ENCODE assay signal across 1 cellular context in the genomic region with DNA sequence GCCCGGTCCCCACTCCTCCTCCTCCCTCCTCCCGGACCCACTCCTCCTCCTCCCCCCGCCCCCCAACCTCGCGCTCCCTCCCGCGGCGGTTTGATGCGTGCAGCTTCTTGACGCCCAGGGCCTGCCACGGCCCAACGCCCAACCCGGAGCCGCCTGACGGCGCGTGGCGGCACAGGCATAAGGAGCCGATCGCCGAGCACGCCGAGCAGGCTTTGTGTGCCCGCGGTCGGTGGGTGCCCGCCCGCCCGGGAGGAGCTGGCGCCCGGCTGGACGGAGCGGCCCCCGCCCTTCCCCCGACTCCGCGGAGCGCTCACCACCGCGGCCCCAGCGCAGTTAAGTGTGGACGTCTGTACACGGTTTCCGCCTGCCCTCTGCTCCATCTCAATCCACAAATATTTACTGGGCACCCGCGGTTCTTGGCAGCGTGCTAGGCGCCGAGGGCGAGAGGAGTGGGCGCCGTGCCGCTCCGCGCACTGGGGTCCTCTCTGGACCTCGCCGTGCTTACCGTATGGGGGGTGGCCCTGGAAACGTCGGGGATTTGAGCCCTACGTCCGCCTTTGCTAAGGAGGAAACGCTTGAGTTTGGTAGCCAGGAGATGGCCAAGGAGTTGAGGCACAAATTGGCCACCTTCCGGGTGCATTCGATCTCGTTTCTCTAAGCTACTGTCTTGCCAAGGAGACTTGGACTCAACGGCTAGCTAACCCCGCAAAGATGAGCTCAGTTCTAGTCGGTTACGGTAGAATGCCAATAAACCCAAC.
A peak's percentile ranks its signal among the peaks of the same experiment; 100 is the strongest.
TF ChIP-seq lines count a peak whose summit lies in the region.

No MANE protein-coding gene starts in this region.

TF ChIP-seq in K562, 482 proteins besides CTCF, POLR2A, EP300 and RAD21 (continued from another document and continues in another):
- TF ChIP-seq, protein P1, sequence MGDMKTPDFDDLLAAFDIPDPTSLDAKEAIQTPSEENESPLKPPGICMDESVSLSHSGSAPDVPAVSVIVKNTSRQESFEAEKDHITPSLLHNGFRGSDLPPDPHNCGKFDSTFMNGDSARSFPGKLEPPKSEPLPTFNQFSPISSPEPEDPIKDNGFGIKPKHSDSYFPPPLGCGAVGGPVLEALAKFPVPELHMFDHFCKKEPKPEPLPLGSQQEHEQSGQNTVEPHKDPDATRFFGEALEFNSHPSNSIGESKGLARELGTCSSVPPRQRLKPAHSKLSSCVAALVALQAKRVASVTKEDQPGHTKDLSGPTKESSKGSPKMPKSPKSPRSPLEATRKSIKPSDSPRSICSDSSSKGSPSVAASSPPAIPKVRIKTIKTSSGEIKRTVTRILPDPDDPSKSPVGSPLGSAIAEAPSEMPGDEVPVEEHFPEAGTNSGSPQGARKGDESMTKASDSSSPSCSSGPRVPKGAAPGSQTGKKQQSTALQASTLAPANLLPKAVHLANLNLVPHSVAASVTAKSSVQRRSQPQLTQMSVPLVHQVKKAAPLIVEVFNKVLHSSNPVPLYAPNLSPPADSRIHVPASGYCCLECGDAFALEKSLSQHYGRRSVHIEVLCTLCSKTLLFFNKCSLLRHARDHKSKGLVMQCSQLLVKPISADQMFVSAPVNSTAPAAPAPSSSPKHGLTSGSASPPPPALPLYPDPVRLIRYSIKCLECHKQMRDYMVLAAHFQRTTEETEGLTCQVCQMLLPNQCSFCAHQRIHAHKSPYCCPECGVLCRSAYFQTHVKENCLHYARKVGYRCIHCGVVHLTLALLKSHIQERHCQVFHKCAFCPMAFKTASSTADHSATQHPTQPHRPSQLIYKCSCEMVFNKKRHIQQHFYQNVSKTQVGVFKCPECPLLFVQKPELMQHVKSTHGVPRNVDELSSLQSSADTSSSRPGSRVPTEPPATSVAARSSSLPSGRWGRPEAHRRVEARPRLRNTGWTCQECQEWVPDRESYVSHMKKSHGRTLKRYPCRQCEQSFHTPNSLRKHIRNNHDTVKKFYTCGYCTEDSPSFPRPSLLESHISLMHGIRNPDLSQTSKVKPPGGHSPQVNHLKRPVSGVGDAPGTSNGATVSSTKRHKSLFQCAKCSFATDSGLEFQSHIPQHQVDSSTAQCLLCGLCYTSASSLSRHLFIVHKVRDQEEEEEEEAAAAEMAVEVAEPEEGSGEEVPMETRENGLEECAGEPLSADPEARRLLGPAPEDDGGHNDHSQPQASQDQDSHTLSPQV (IDR thresholded peaks at IDR 0.05), result 0 out of 2 replicates have a peak, but pooled peaks have one; percentile 16
- TF ChIP-seq PHTF2 (CRISPR knock-in tag; IDR thresholded peaks at IDR 0.05) (no peak), ZNF551 (CRISPR knock-in tag; IDR thresholded peaks at IDR 0.05) (no peak), NFXL1 (CRISPR knock-in tag; IDR thresholded peaks at IDR 0.05) (no peak), HDAC6 (IDR thresholded peaks at IDR 0.05; ENCODE audit: low read depth, low read length) (no peak), CCNT2 (IDR thresholded peaks at IDR 0.05; ENCODE audit: borderline replicate concordance, extremely low read depth, insufficient read length, low read depth, low read length) (peak; percentile 88), MECOM (CRISPR knock-in tag; IDR thresholded peaks at IDR 0.05) (no peak), ZNF121 (CRISPR knock-in tag; conservative IDR thresholded peaks at IDR 0.05) (no peak), GABPB2 (CRISPR knock-in tag; conservative IDR thresholded peaks at IDR 0.05) (no peak), ZNF165 (CRISPR knock-in tag; IDR thresholded peaks at IDR 0.05; ENCODE audit: borderline replicate concordance) (no peak), HIVEP1 (CRISPR knock-in tag; IDR thresholded peaks at IDR 0.05) (no peak), ZNF232 (CRISPR knock-in tag; IDR thresholded peaks at IDR 0.05) (no peak), MTA1 (IDR thresholded peaks at IDR 0.05; ENCODE audit: borderline replicate concordance) (no peak), OTX1 (CRISPR knock-in tag; IDR thresholded peaks at IDR 0.05) (no peak), BRCA1 (IDR thresholded peaks at IDR 0.05) (no peak), BRCA1 (CRISPR knock-in tag; IDR thresholded peaks at IDR 0.05) (no peak), ZNF586 (CRISPR knock-in tag; conservative IDR thresholded peaks at IDR 0.05) (no peak), RBM25 (IDR thresholded peaks at IDR 0.05; ENCODE audit: low read depth, low read length, severe bottlenecking) (peak; percentile 83), PTBP1 (IDR thresholded peaks at IDR 0.05; ENCODE audit: low read depth, low read length) (no peak), ZC3H8 (IDR thresholded peaks at IDR 0.05) (no peak), SOX6 (IDR thresholded peaks at IDR 0.05) (no peak), RAD51 (IDR thresholded peaks at IDR 0.05; ENCODE audit: borderline replicate concordance, low read depth) (peak; percentile 42; the same call in 1 of the 2 replicates), PRPF4 (IDR thresholded peaks at IDR 0.05; ENCODE audit: insufficient read depth, low read depth, low read length, poor library complexity, severe bottlenecking) (no peak), ZFP30 (CRISPR knock-in tag; IDR thresholded peaks at IDR 0.05; ENCODE audit: borderline replicate concordance) (no peak), ZNF431 (CRISPR knock-in tag; IDR thresholded peaks at IDR 0.05) (no peak), SMAD4 (CRISPR knock-in tag; conservative IDR thresholded peaks at IDR 0.05) (0 out of 2 replicates have a peak, but pooled peaks have one; percentile 18), GATAD2B (IDR thresholded peaks at IDR 0.05; ENCODE audit: borderline replicate concordance) (no peak), PTTG1 (tag; IDR thresholded peaks at IDR 0.05; ENCODE audit: low read depth) (no peak), ZNF75A (CRISPR knock-in tag; IDR thresholded peaks at IDR 0.05) (no peak), SNIP1 (IDR thresholded peaks at IDR 0.05; ENCODE audit: low read depth) (no peak), CXXC5 (CRISPR knock-in tag; IDR thresholded peaks at IDR 0.05) (peak; percentile 89), SRSF7 (optimal IDR thresholded peaks at IDR 0.05; ENCODE audit: low read depth, low read length) (no peak), TBP (optimal IDR thresholded peaks at IDR 0.05; ENCODE audit: low read depth, low read length) (peak; percentile 74), SMARCA4 (IDR thresholded peaks at IDR 0.05) (no peak), ATF7 (IDR thresholded peaks at IDR 0.05) (peak; percentile 52), HLTF (IDR thresholded peaks at IDR 0.05) (no peak), NELFE (IDR thresholded peaks at IDR 0.05; ENCODE audit: insufficient read depth, insufficient read length) (no peak), FOXJ3 (CRISPR knock-in tag; IDR thresholded peaks at IDR 0.05) (no peak), HMG20A (CRISPR knock-in tag; conservative IDR thresholded peaks at IDR 0.05) (no peak)
- TF ChIP-seq, protein P2, sequence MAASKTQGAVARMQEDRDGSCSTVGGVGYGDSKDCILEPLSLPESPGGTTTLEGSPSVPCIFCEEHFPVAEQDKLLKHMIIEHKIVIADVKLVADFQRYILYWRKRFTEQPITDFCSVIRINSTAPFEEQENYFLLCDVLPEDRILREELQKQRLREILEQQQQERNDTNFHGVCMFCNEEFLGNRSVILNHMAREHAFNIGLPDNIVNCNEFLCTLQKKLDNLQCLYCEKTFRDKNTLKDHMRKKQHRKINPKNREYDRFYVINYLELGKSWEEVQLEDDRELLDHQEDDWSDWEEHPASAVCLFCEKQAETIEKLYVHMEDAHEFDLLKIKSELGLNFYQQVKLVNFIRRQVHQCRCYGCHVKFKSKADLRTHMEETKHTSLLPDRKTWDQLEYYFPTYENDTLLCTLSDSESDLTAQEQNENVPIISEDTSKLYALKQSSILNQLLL (CRISPR knock-in tag; IDR thresholded peaks at IDR 0.05; ENCODE audit: borderline replicate concordance), result no peak
- TF ChIP-seq, protein P3, sequence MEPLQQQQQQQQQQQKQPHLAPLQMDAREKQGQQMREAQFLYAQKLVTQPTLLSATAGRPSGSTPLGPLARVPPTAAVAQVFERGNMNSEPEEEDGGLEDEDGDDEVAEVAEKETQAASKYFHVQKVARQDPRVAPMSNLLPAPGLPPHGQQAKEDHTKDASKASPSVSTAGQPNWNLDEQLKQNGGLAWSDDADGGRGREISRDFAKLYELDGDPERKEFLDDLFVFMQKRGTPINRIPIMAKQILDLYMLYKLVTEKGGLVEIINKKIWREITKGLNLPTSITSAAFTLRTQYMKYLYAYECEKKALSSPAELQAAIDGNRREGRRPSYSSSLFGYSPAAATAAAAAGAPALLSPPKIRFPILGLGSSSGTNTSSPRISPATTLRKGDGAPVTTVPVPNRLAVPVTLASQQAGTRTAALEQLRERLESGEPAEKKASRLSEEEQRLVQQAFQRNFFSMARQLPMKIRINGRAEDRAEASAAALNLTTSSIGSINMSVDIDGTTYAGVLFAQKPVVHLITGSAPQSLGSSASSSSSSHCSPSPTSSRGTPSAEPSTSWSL (CRISPR knock-in tag; IDR thresholded peaks at IDR 0.05; ENCODE audit: borderline replicate concordance), result no peak
- TF ChIP-seq, protein P4, sequence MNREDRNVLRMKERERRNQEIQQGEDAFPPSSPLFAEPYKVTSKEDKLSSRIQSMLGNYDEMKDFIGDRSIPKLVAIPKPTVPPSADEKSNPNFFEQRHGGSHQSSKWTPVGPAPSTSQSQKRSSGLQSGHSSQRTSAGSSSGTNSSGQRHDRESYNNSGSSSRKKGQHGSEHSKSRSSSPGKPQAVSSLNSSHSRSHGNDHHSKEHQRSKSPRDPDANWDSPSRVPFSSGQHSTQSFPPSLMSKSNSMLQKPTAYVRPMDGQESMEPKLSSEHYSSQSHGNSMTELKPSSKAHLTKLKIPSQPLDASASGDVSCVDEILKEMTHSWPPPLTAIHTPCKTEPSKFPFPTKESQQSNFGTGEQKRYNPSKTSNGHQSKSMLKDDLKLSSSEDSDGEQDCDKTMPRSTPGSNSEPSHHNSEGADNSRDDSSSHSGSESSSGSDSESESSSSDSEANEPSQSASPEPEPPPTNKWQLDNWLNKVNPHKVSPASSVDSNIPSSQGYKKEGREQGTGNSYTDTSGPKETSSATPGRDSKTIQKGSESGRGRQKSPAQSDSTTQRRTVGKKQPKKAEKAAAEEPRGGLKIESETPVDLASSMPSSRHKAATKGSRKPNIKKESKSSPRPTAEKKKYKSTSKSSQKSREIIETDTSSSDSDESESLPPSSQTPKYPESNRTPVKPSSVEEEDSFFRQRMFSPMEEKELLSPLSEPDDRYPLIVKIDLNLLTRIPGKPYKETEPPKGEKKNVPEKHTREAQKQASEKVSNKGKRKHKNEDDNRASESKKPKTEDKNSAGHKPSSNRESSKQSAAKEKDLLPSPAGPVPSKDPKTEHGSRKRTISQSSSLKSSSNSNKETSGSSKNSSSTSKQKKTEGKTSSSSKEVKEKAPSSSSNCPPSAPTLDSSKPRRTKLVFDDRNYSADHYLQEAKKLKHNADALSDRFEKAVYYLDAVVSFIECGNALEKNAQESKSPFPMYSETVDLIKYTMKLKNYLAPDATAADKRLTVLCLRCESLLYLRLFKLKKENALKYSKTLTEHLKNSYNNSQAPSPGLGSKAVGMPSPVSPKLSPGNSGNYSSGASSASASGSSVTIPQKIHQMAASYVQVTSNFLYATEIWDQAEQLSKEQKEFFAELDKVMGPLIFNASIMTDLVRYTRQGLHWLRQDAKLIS (CRISPR knock-in tag; IDR thresholded peaks at IDR 0.05), result no peak
- TF ChIP-seq, protein P5, sequence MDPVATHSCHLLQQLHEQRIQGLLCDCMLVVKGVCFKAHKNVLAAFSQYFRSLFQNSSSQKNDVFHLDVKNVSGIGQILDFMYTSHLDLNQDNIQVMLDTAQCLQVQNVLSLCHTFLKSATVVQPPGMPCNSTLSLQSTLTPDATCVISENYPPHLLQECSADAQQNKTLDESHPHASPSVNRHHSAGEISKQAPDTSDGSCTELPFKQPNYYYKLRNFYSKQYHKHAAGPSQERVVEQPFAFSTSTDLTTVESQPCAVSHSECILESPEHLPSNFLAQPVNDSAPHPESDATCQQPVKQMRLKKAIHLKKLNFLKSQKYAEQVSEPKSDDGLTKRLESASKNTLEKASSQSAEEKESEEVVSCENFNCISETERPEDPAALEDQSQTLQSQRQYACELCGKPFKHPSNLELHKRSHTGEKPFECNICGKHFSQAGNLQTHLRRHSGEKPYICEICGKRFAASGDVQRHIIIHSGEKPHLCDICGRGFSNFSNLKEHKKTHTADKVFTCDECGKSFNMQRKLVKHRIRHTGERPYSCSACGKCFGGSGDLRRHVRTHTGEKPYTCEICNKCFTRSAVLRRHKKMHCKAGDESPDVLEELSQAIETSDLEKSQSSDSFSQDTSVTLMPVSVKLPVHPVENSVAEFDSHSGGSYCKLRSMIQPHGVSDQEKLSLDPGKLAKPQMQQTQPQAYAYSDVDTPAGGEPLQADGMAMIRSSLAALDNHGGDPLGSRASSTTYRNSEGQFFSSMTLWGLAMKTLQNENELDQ (CRISPR knock-in tag; IDR thresholded peaks at IDR 0.05; ENCODE audit: borderline replicate concordance), result no peak
- TF ChIP-seq, protein P6, sequence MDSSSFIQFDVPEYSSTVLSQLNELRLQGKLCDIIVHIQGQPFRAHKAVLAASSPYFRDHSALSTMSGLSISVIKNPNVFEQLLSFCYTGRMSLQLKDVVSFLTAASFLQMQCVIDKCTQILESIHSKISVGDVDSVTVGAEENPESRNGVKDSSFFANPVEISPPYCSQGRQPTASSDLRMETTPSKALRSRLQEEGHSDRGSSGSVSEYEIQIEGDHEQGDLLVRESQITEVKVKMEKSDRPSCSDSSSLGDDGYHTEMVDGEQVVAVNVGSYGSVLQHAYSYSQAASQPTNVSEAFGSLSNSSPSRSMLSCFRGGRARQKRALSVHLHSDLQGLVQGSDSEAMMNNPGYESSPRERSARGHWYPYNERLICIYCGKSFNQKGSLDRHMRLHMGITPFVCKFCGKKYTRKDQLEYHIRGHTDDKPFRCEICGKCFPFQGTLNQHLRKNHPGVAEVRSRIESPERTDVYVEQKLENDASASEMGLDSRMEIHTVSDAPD (CRISPR knock-in tag; IDR thresholded peaks at IDR 0.05), result no peak
- TF ChIP-seq, protein P7, sequence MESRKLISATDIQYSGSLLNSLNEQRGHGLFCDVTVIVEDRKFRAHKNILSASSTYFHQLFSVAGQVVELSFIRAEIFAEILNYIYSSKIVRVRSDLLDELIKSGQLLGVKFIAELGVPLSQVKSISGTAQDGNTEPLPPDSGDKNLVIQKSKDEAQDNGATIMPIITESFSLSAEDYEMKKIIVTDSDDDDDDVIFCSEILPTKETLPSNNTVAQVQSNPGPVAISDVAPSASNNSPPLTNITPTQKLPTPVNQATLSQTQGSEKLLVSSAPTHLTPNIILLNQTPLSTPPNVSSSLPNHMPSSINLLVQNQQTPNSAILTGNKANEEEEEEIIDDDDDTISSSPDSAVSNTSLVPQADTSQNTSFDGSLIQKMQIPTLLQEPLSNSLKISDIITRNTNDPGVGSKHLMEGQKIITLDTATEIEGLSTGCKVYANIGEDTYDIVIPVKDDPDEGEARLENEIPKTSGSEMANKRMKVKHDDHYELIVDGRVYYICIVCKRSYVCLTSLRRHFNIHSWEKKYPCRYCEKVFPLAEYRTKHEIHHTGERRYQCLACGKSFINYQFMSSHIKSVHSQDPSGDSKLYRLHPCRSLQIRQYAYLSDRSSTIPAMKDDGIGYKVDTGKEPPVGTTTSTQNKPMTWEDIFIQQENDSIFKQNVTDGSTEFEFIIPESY (CRISPR knock-in tag; IDR thresholded peaks at IDR 0.05), result no peak
- TF ChIP-seq, protein P8, sequence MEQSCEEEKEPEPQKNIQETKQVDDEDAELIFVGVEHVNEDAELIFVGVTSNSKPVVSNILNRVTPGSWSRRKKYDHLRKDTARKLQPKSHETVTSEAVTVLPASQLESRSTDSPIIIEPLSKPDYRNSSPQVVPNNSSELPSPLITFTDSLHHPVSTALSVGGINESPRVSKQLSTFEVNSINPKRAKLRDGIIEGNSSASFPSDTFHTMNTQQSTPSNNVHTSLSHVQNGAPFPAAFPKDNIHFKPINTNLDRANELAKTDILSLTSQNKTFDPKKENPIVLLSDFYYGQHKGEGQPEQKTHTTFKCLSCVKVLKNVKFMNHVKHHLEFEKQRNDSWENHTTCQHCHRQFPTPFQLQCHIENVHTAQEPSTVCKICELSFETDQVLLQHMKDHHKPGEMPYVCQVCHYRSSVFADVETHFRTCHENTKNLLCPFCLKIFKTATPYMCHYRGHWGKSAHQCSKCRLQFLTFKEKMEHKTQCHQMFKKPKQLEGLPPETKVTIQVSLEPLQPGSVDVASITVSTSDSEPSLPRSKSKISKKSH (CRISPR knock-in tag; IDR thresholded peaks at IDR 0.05), result no peak
